In genomic region chr5:120788481-120788880, GRCh38 we compare ENCODE assay signal across 11 cellular contexts.
"Had no signal": no experiment of that assay in that cellular context is flagged by ENCODE, and none has a peak within 500 bp of the region (broad histone marks: within the 10 kb centered on the region; RNA-seq: fewer than 3 reads in every experiment).

No MANE protein-coding gene starts in this region.

- ATAC-seq: GM23338, HCT116 had no signal

- H3K36me3 ChIP-seq: HAP-1 had no signal

- DNase-seq: GM23248, GOT3, H7, H9, HCEC 1CT, HFFc6 had no signal

- H3K27ac ChIP-seq: GM23248 had no signal

- H3K4me3 ChIP-seq: GM23248, GM23338, HAP-1 had no signal

- H3K9me3 ChIP-seq: HAP-1 had no signal

- H2AFZ ChIP-seq: GM23248, GM23338 had no signal

- H3K4me2 ChIP-seq: GM23338 had no signal

- H3K9ac ChIP-seq: GM23248 had no signal

- FAIRE-seq: H1, H54 had no signal
